Comparison of ENCODE assay signal across 8 cellular contexts in genomic region chr22:27113211-27114030, GRCh38.
DNase-seq lines count a peak whose midpoint lies in the region; ATAC-seq and TF ChIP-seq lines count a peak whose summit lies in the region.

No MANE protein-coding gene starts in this region.

- H4K20me1 ChIP-seq in fibroblast of lung (ENCODE audit: control insufficient read depth, extremely low read depth, insufficient read depth, low read length) (no peaks in the 10 kb centered on the region), osteoblast (ENCODE audit: insufficient read depth, low read length) (no peaks in the 10 kb centered on the region)

- H3K27ac ChIP-seq in fibroblast of lung (ENCODE audit: insufficient read depth, low read length) (no peak overlapping the region), osteoblast (ENCODE audit: low read depth, low read length) (peak overlapping the region; percentile 85)

- H3K36me3 ChIP-seq in Caco-2 (ENCODE audit: control insufficient read depth, insufficient read depth, low read length) (no peaks in the 10 kb centered on the region), fibroblast of lung (ENCODE audit: control insufficient read depth, insufficient read depth, low read length) (no peaks in the 10 kb centered on the region), osteoblast (ENCODE audit: insufficient read depth, low read length) (no peaks in the 10 kb centered on the region)

- no peaks in the 10 kb centered on the region for H3K79me2 ChIP-seq in fibroblast of lung (ENCODE audit: control insufficient read depth, insufficient read depth, low read length)
- no peaks in the 10 kb centered on the region for H3K79me2 ChIP-seq in osteoblast (ENCODE audit: insufficient read depth, low read length)

- intact Hi-C loops in Caco-2 (cut with micrococcal nuclease; ENCODE audit: unreplicated experiment) = no loop called here

- H3K27ac Mint-ChIP-seq in Caco-2 (ENCODE audit: unreplicated experiment) = peak overlapping the region; percentile 91

- H3K4me3 ChIP-seq in Caco-2 (ENCODE audit: low read depth, low read length) (no peak overlapping the region), fibroblast of lung (replicated peaks in 1 of 4; ENCODE audit: control extremely low read depth in 1 of 4, insufficient read depth in 1 of 4, low read depth in 3 of 4, low read length in 4 of 4) (no peak overlapping the region), osteoblast (ENCODE audit: insufficient read depth, low read length) (no peak overlapping the region)

- H3K9me3 Mint-ChIP-seq in Caco-2 (ENCODE audit: unreplicated experiment) = peaks cover 18% of the 10 kb centered on the region

- H3K36me3 Mint-ChIP-seq in Caco-2 (ENCODE audit: insufficient read depth, unreplicated experiment) = peaks cover 6% of the 10 kb centered on the region

- DNase-seq in Caco-2 (peak; percentile 40 to 71), fibroblast of lung (ENCODE audit: low read depth in 2 of 2) (peak; percentile 82 to 99), osteoblast (ENCODE audit: insufficient read length, low spot score, missing footprints) (peak; percentile 90), mesenteric fat pad (ENCODE audit: low spot score) (no peak), NCI-H187 treated with DMSO at 0.1 percent for 48 hours (lab: John Stamatoyannopoulos, UW) (no peak), NCI-H2171 (lab: John Stamatoyannopoulos, UW) (no peak)

- no peak overlapping the region for H3K4me2 ChIP-seq in fibroblast of lung (ENCODE audit: extremely low read depth, insufficient read depth, low read length)
- peak overlapping the region; percentile 51 for H3K4me2 ChIP-seq in osteoblast (ENCODE audit: insufficient read depth, low read length)

- H2AFZ ChIP-seq in fibroblast of lung (ENCODE audit: low read length) (no peak overlapping the region), osteoblast (ENCODE audit: low read length) (peak overlapping the region; percentile 28)

- H3K4me1 Mint-ChIP-seq in Caco-2 (ENCODE audit: low read depth, unreplicated experiment) = peaks cover 26% of the 10 kb centered on the region

- CTCF ChIA-PET in Caco-2 (lab: Charles Lee) = interaction anchor here (0.6 kb wide), 1 partner anchor 212 kb away, joined by 3 read pairs; no protein-coding TSS in a partner anchor

- TF ChIP-seq CTCF in Caco-2 (IDR thresholded peaks at IDR 0.05; ENCODE audit: insufficient read depth in 1 of 2, low read depth in 1 of 2, low read length in 1 of 2, severe bottlenecking in 1 of 2, unreplicated experiment in 1 of 2) (no peak), fibroblast of lung (conservative IDR thresholded peaks at IDR 0.05 in 1 of 2, IDR thresholded peaks at IDR 0.05 in 1 of 2; ENCODE audit: low read depth in 1 of 2, low read length in 2 of 2) (no peak), osteoblast (IDR thresholded peaks at IDR 0.05; ENCODE audit: extremely low read depth, low read depth, low read length) (peak; percentile 38)

- BruUV-seq in Caco-2 (replicated peaks; lab: Mats Ljungman, UMichigan) = no TSS peak

- H3K4me1 ChIP-seq in Caco-2 (peaks cover 65% of the 10 kb centered on the region), fibroblast of lung (ENCODE audit: control insufficient read depth, extremely low read depth, insufficient read depth, low read length) (peaks cover 19% of the 10 kb centered on the region), osteoblast (ENCODE audit: insufficient read depth, low read length) (peaks cover 49% of the 10 kb centered on the region)

- H3K4me3 Mint-ChIP-seq in Caco-2 (ENCODE audit: unreplicated experiment) = peak overlapping the region; percentile 18

- H3K27me3 ChIP-seq in Caco-2 (replicated peaks; ENCODE audit: control insufficient read depth, insufficient read depth, low read length) = no peaks in the 10 kb centered on the region
- no peaks in the 10 kb centered on the region for H3K27me3 ChIP-seq in fibroblast of lung (ENCODE audit: control insufficient read depth, insufficient read depth, low read length)
- no peaks in the 10 kb centered on the region for H3K27me3 ChIP-seq in osteoblast (ENCODE audit: insufficient read depth, low read length)

- no peak for ATAC-seq in GM21576 (IDR thresholded peaks at IDR 0.05; ENCODE audit: unreplicated experiment)

- no peaks in the 10 kb centered on the region for H3K27me3 Mint-ChIP-seq in Caco-2 (ENCODE audit: insufficient read depth, unreplicated experiment)

- no peak overlapping the region for H3K9ac ChIP-seq in fibroblast of lung (ENCODE audit: insufficient read depth, low read length)

- POLR2A ChIA-PET in Caco-2 (lab: Charles Lee) = no interaction called here

- H3K9me3 ChIP-seq in Caco-2 (peaks cover 4% of the 10 kb centered on the region; the same call in 1 of the 2 replicates), fibroblast of lung (ENCODE audit: control insufficient read depth, insufficient read depth, low read depth, low read length) (no peaks in the 10 kb centered on the region), osteoblast (ENCODE audit: low read depth, low read length) (no peaks in the 10 kb centered on the region)

TF ChIP-seq in PFSK-1, 5 proteins besides CTCF, POLR2A, EP300 and RAD21:
- no peak for TF ChIP-seq TAF1 (IDR thresholded peaks at IDR 0.05; ENCODE audit: borderline replicate concordance, insufficient read depth, low read length)
- TF ChIP-seq FOXP2 (optimal IDR thresholded peaks at IDR 0.05; ENCODE audit: borderline replicate concordance, extremely low read depth, extremely low read length, insufficient read depth) = peak; percentile 81
- TF ChIP-seq POLR2AphosphoS5 (IDR thresholded peaks at IDR 0.05; ENCODE audit: low read depth, low read length) = no peak

Comparison
In these comparisons a context has a peak if more than half of its experiments do, and no peak if none do; other contexts are left out.
1. DNase-seq: peak in Caco-2 (2 of 2), fibroblast of lung (2 of 2) and osteoblast (single experiment); none in mesenteric fat pad (single experiment), NCI-H187 treated with DMSO at 0.1 percent for 48 hours (single experiment) and NCI-H2171 (single experiment).